ENCODE assay signal across 31 cellular contexts in the genomic region with DNA sequence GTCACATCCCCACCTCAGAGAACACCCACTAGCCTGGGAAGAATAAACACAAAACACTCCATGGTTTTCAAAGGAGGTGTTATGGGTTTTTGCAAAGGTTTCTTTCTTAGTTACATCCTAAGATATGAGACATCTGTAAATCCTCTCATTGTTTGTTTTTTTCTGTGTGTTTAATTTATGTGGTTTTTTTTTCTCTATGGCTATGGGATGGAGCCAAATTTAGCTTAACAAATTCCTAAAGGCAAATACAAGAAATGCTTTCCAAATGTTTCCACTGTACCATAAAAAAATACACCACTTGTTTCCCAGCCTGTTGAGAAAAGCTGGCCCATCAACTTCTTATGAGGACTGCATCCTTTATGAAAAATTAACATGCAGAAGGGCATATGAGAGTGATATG.
DNase-seq lines count a peak whose midpoint lies in the region; ATAC-seq, FAIRE-seq and TF ChIP-seq lines count a peak whose summit lies in the region.
"Had no signal": no experiment of that assay in that cellular context is flagged by ENCODE, and none has a peak within 500 bp of the region (broad histone marks: within the 10 kb centered on the region; RNA-seq: fewer than 3 reads in every experiment).

No MANE protein-coding gene starts in this region.

- ATAC-seq in GM19023 (IDR thresholded peaks at IDR 0.05; ENCODE audit: unreplicated experiment) = no peak
- ATAC-seq: K562; left colon; Panc1; sciatic nerve; stimulated activated effector memory CD8-positive, alpha-beta T cell treated with anti-CD3 and anti-CD28 coated beads, Interleukin-12 subunit alpha, Interleukin-12 subunit beta, amount 100 ng/mL, for 72 hours had no signal

- no peak for TF ChIP-seq CTCF in fibroblast of pulmonary artery (IDR thresholded peaks at IDR 0.05; ENCODE audit: low read length, missing control alignments)

- H3K4me3 ChIP-seq in fibroblast of pulmonary artery (replicated peaks; ENCODE audit: low read depth, low read length) = no peak overlapping the region
- H3K4me3 ChIP-seq: ascending aorta, BLaER1, K562, suprapubic skin, uterus had no signal

- FAIRE-seq in urothelium cell line (lab: Jason Lieb, UNC) = no peak
- FAIRE-seq: D721Med, endometrium, H1, K562 had no signal

- DNase-seq in NCI-H446 treated with DMSO at 0.1 percent for 48 hours (lab: John Stamatoyannopoulos, UW) (peak; percentile 37), NCI-H446 (lab: John Stamatoyannopoulos, UW) (no peak), amniotic stem cell (lab: John Stamatoyannopoulos, UW) (peak; percentile 46), fibroblast of pulmonary artery (ENCODE audit: low read depth) (peak; percentile 49), urothelium cell line (ENCODE audit: low spot score) (peak; percentile 26), SKM-1 treated with dmso at 0.1 percent for 144 hours (lab: John Stamatoyannopoulos, UW; ENCODE audit: unreplicated experiment) (no peak), kidney tubule cell (ENCODE audit: low spot score) (no peak)
- DNase-seq: activated CD4-positive, CD25-positive, alpha-beta regulatory T cell treated with anti-CD3 and anti-CD28 coated beads, Interleukin-2, amount 50 U/mL, for 72 hours; activated CD8-positive, alpha-beta memory T cell treated with anti-CD3 and anti-CD28 coated beads for 24 hours; activated naive CD4-positive, alpha-beta T cell treated with anti-CD3 and anti-CD28 coated beads for 36 hours; activated T-cell treated with anti-CD3 and anti-CD28 coated beads, Interleukin-2, amount 50 U/mL, for 48 hours; cortex of kidney; left colon; midbrain; NCI-H2029; nephron progenitor cell; NK-92 treated with Interleukin-12 subunit alpha and Interleukin-12 subunit beta, amount 100 ng/mL, for 24 hours; posterior cingulate gyrus; T1000; uterus had no signal

Comparison
In these comparisons a context has a peak if more than half of its experiments do, and no peak if none do; other contexts are left out.
1. DNase-seq: peak in NCI-H446 treated with DMSO at 0.1 percent for 48 hours (single experiment), amniotic stem cell (single experiment), fibroblast of pulmonary artery (single experiment) and urothelium cell line (single experiment); none in NCI-H446 (0 of 2), SKM-1 treated with dmso at 0.1 percent for 144 hours (single experiment) and kidney tubule cell (single experiment).